8 cellular contexts compared by ENCODE assay signal in the genomic region with DNA sequence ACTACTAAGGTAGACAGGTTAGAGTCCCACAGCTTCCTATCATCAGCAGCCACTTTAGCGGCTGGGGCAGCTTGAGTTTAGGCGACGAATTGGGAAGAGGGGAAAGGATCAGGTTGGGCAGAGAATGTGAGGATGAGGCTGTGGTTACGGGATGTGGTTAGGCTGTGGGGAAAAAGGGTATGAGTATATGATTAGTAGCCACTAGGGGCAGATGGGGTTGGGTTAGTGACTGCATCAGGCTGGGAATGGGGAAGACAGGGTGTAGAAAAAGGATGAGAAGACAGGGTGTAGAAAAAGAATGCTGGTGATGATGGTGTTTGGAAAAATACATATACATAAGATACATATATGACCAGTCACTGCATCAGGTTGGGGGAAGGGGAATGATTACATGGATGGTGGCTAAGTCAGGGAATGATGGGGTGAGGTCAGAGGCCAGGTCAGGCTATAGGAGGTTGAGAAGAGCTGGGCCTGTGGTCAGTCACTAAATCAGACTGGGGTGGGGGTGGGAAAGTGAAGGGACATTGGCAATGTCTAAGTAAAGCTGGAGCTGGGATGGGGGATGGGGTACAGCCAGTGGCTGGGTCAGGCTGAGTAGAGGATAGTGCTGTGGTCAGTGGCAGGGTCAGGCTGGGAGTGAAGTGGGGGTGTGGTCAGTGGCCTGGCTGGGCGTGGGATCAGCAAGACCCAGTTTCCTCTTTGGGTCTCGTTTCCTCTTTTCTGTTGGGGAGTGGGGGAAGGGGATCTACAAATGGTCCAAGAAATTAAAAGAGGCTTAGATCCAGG. TPM values are rescaled to one million over a fixed set of nuclear protein-coding genes. Genes with fewer than 3 reads are reported as not detected.
DNase-seq lines count a peak whose midpoint lies in the region; ATAC-seq and TF ChIP-seq lines count a peak whose summit lies in the region.

No MANE protein-coding gene starts in this region.

- no peaks in the 10 kb centered on the region for H3K27me3 ChIP-seq in SJSA1 (replicated peaks)
- H3K27me3 ChIP-seq in colonic mucosa, result no peaks in the 10 kb centered on the region
- no peaks in the 10 kb centered on the region for H3K27me3 ChIP-seq in liver (ENCODE audit: control insufficient read depth in 4 of 4, insufficient read depth in 4 of 4, low read length in 3 of 4)
- no peaks in the 10 kb centered on the region for H3K27me3 ChIP-seq in suprapubic skin

- ATAC-seq in GM19452 (IDR thresholded peaks at IDR 0.05; ENCODE audit: unreplicated experiment) (no peak), GM18909 (IDR thresholded peaks at IDR 0.05; ENCODE audit: poor library complexity, unreplicated experiment) (no peak)

- peak; percentile 50 for TF ChIP-seq CTCF in colonic mucosa (IDR thresholded peaks at IDR 0.05)
- peak; percentile 34 for TF ChIP-seq CTCF in liver (IDR thresholded peaks at IDR 0.05; ENCODE audit: low read depth, low read length, missing input control)
- TF ChIP-seq CTCF in suprapubic skin (IDR thresholded peaks at IDR 0.05), result peak; percentile 38 to 41

- TF ChIP-seq RAD21 in liver (IDR thresholded peaks at IDR 0.05), result peak; percentile 27 to 62

- no peak for TF ChIP-seq EP300 in suprapubic skin (IDR thresholded peaks at IDR 0.05)

- H3K4me3 ChIP-seq in SJSA1 (peak overlapping the region; percentile 26), colonic mucosa (peak overlapping the region; percentile 82), liver (ENCODE audit: low read depth in 1 of 3, low read length in 3 of 3) (peak overlapping the region; percentile 75 to 91 (median 85)), suprapubic skin (peak overlapping the region; percentile 65)

- H3K27ac ChIP-seq in SJSA1 (peak overlapping the region; percentile 73), colonic mucosa (peak overlapping the region; percentile 97), liver (ENCODE audit: low read depth in 1 of 2, low read length in 2 of 2) (peak overlapping the region; percentile 95 to 98), suprapubic skin (peak overlapping the region; percentile 96)

- TF ChIP-seq POLR2A in suprapubic skin (IDR thresholded peaks at IDR 0.05), result no peak

- H3K4me1 ChIP-seq in SJSA1 (replicated peaks) (peaks cover 53% of the 10 kb centered on the region), colonic mucosa (peaks cover 19% of the 10 kb centered on the region), liver (ENCODE audit: control insufficient read depth in 4 of 4, insufficient read depth in 4 of 4, low read length in 3 of 4) (peaks cover 21 to 64% (median 56%) of the 10 kb centered on the region in 4 donors), suprapubic skin (peaks cover 59% of the 10 kb centered on the region)

- peak overlapping the region in 1 of 2 donors; percentile 95 for H3K9ac ChIP-seq in colonic mucosa (ENCODE audit: low read depth in 2 of 2, low read length in 2 of 2)
- H3K9ac ChIP-seq in liver (ENCODE audit: low read depth in 1 of 2, low read length in 2 of 2), result peak overlapping the region in 1 of 2 donors; percentile 47

- WGBS in liver, result 56% methylated on average over 6 of the region's 6 CpGs
- 23% methylated on average over 6 of the region's 6 CpGs for WGBS in suprapubic skin

- peak; percentile 32 for DNase-seq in DMS114 treated with DMSO at 0.1 percent for 48 hours (lab: John Stamatoyannopoulos, UW; ENCODE audit: unreplicated experiment)
- peak; percentile 55 for DNase-seq in HK-2 (ENCODE audit: unreplicated experiment)
- DNase-seq in SJSA1 (ENCODE audit: low read depth in 1 of 2, low spot score in 2 of 2), result peak; percentile 48 to 68
- DNase-seq in colonic mucosa, result peak; percentile 55
- DNase-seq in suprapubic skin (ENCODE audit: low spot score in 2 of 2), result no peak

- H3K9me3 ChIP-seq in SJSA1 (replicated peaks), result no peaks in the 10 kb centered on the region
- H3K9me3 ChIP-seq in colonic mucosa, result no peaks in the 10 kb centered on the region
- H3K9me3 ChIP-seq in liver (ENCODE audit: control insufficient read depth in 4 of 4, low read length in 3 of 4), result no peaks in the 10 kb centered on the region
- H3K9me3 ChIP-seq in suprapubic skin, result no peaks in the 10 kb centered on the region

- intact Hi-C loops in colonic mucosa (cut with DNase I), result loop anchor here (5.0 kb wide), 1 partner anchor 68 kb away; no protein-coding TSS in a partner anchor

- H3K36me3 ChIP-seq in SJSA1 (peaks cover 39% of the 10 kb centered on the region), colonic mucosa (peaks cover 1% of the 10 kb centered on the region), liver (ENCODE audit: control insufficient read depth in 4 of 4, insufficient read depth in 3 of 4, low read depth in 1 of 4, low read length in 3 of 4) (peaks cover 2 to 8% (median 6%) of the 10 kb centered on the region in 4 donors), suprapubic skin (peaks cover 13% of the 10 kb centered on the region)

TF ChIP-seq in liver, 16 proteins besides CTCF, POLR2A, EP300 and RAD21 (continues in another document):
- no peak for TF ChIP-seq NR2F2 (IDR thresholded peaks at IDR 0.05)
- TF ChIP-seq SP1 (IDR thresholded peaks at IDR 0.05), result peak; percentile 19
- peak; percentile 13 to 54 for TF ChIP-seq RXRA (IDR thresholded peaks at IDR 0.05)
- TF ChIP-seq EGR1 (IDR thresholded peaks at IDR 0.05; ENCODE audit: low read depth in 2 of 2), result no peak
- no peak for TF ChIP-seq HNF4A (conservative IDR thresholded peaks at IDR 0.05)
- TF ChIP-seq, protein P1, sequence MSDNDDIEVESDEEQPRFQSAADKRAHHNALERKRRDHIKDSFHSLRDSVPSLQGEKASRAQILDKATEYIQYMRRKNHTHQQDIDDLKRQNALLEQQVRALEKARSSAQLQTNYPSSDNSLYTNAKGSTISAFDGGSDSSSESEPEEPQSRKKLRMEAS (IDR thresholded peaks at IDR 0.05), result no peak
- TF ChIP-seq TAF1 (conservative IDR thresholded peaks at IDR 0.05), result no peak
- TF ChIP-seq GABPA (IDR thresholded peaks at IDR 0.05 in 1 of 2, conservative IDR thresholded peaks at IDR 0.05 in 1 of 2), result no peak
- TF ChIP-seq, protein P2, sequence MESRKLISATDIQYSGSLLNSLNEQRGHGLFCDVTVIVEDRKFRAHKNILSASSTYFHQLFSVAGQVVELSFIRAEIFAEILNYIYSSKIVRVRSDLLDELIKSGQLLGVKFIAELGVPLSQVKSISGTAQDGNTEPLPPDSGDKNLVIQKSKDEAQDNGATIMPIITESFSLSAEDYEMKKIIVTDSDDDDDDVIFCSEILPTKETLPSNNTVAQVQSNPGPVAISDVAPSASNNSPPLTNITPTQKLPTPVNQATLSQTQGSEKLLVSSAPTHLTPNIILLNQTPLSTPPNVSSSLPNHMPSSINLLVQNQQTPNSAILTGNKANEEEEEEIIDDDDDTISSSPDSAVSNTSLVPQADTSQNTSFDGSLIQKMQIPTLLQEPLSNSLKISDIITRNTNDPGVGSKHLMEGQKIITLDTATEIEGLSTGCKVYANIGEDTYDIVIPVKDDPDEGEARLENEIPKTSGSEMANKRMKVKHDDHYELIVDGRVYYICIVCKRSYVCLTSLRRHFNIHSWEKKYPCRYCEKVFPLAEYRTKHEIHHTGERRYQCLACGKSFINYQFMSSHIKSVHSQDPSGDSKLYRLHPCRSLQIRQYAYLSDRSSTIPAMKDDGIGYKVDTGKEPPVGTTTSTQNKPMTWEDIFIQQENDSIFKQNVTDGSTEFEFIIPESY (IDR thresholded peaks at IDR 0.05), result no peak
- TF ChIP-seq ATF3 (IDR thresholded peaks at IDR 0.05), result no peak

RNA-seq across cellular contexts. Expression of gene TLN1, which starts 2.1 kb away (rescaled TPM):
- 137 and 213 TPM in 2 replicates for total RNA-seq in SJSA1 (2014; rRNA removed; shearing (Covaris generic))
- 100 to 1,000 TPM; 177 to 196 TPM for total RNA-seq in colonic mucosa
- 100 to 1,000 TPM; 149 to 184 TPM for total RNA-seq in liver
- polyA plus RNA-seq in liver, result 100 to 1,000 TPM in 1 of 2 donors, 10 to 100 TPM in 1; 24.5 to 102 TPM
- 100 to 1,000 TPM; 126 to 179 (median 152) TPM for total RNA-seq in suprapubic skin

RNA-seq across cellular contexts. Expression of gene CREB3, which starts 2.6 kb away (rescaled TPM):
- 39.2 and 86.7 TPM in 2 replicates for total RNA-seq in SJSA1 (2014; rRNA removed; shearing (Covaris generic))
- total RNA-seq in colonic mucosa, result 10 to 100 TPM; 47.9 to 50.8 TPM
- total RNA-seq in liver, result 10 to 100 TPM in 1 of 2 donors, 1 to 10 TPM in 1; 9.2 to 21.3 TPM
- polyA plus RNA-seq in liver, result 10 to 100 TPM; 14.9 to 21.4 TPM
- 10 to 100 TPM; 18.8 to 24.1 (median 23.1) TPM for total RNA-seq in suprapubic skin

RNA-seq across cellular contexts. Expression of gene GBA2, which starts 19.1 kb away (rescaled TPM):
- 15.5 and 16.0 TPM in 2 replicates for total RNA-seq in SJSA1 (2014; rRNA removed; shearing (Covaris generic))
- 100 to 1,000 TPM; 127 to 157 TPM for total RNA-seq in colonic mucosa
- 10 to 100 TPM; 24.1 to 65.3 TPM for total RNA-seq in liver
- polyA plus RNA-seq in liver, result 10 to 100 TPM; 24.5 to 27.1 TPM
- total RNA-seq in suprapubic skin, result 100 to 1,000 TPM in 1 of 4 donors, 10 to 100 TPM in 3; 46.6 to 123 (median 73.5) TPM

RNA-seq across cellular contexts. Expression of gene RGP1, which starts 19.2 kb away (rescaled TPM):
- 5.2 and 7.4 TPM in 2 replicates for total RNA-seq in SJSA1 (2014; rRNA removed; shearing (Covaris generic))
- total RNA-seq in colonic mucosa, result 10 to 100 TPM; 52.0 to 53.9 TPM
- total RNA-seq in liver, result 10 to 100 TPM in 1 of 2 donors, 1 to 10 TPM in 1; 5.1 to 10.7 TPM
- polyA plus RNA-seq in liver, result 1 to 10 TPM; 2.6 to 6.6 TPM
- total RNA-seq in suprapubic skin, result 10 to 100 TPM; 20.2 to 34.7 (median 27.7) TPM

RNA-seq across cellular contexts. Expression of gene MSMP, which starts 24.2 kb away (rescaled TPM):
- not detected in 2 replicates for total RNA-seq in SJSA1 (2014; rRNA removed; shearing (Covaris generic))
- total RNA-seq in colonic mucosa (1 to 10 TPM in 1 of 2 donors, not detected in 1; 2.1 TPM), liver (not detected), suprapubic skin (not detected)
- not detected for polyA plus RNA-seq in liver

Comparison
In these comparisons a context has a peak if more than half of its experiments do, and no peak if none do; other contexts are left out.
1. DNase-seq: peak in DMS114 treated with DMSO at 0.1 percent for 48 hours (single experiment), HK-2 (single experiment), SJSA1 (2 of 2) and colonic mucosa (single experiment); none in suprapubic skin (0 of 2).
2. H3K4me3 ChIP-seq: peak in every context shown above with its lines; median percentile 85 in liver; 82 in colonic mucosa; 65 in suprapubic skin; 26 in SJSA1.
3. Peak in every context shown above with its lines, with median percentiles within 50 percentile points of each other: H3K27ac ChIP-seq and CTCF ChIP-seq.